ENCODE assay signal across 11 cellular contexts in genomic region chr11:36441610-36442208, GRCh38.
DNase-seq lines count a peak whose midpoint lies in the region; ATAC-seq and TF ChIP-seq lines count a peak whose summit lies in the region.
"Had no signal": no experiment of that assay in that cellular context is flagged by ENCODE, and none has a peak within 500 bp of the region (broad histone marks: within the 10 kb centered on the region; RNA-seq: fewer than 3 reads in every experiment).

No MANE protein-coding gene starts in this region.

- CTCF ChIA-PET in RWPE1 (lab: Yijun Ruan, JAX) = interaction anchor here (0.6 kb wide), 1 partner anchor 201 kb away, joined by 3 read pairs; no protein-coding TSS in a partner anchor

- H3K36me3 ChIP-seq in SJCRH30 (0 out of 2 replicates have a peak, but pooled peaks cover 2% of the 10 kb centered on the region), ovary (no peaks in the 10 kb centered on the region)
- H3K36me3 ChIP-seq: upper lobe of right lung, WERI-Rb-1 had no signal

- ATAC-seq in GM18498 (IDR thresholded peaks at IDR 0.05; ENCODE audit: unreplicated experiment) = peak; percentile 84
- ATAC-seq in GM19395 (IDR thresholded peaks at IDR 0.05; ENCODE audit: unreplicated experiment) = peak; percentile 96
- peak; percentile 99 for ATAC-seq in HG02884 (IDR thresholded peaks at IDR 0.05; ENCODE audit: unreplicated experiment)
- ATAC-seq: upper lobe of right lung had no signal

- H3K9me3 ChIP-seq in SJCRH30 (replicated peaks) = no peaks in the 10 kb centered on the region
- H3K9me3 ChIP-seq in ovary = no peaks in the 10 kb centered on the region
- H3K9me3 ChIP-seq: upper lobe of right lung had no signal

- peak; percentile 32 to 65 for DNase-seq in SJCRH30
- no peak for DNase-seq in HUDEP-2 (lab: John Stamatoyannopoulos, UW; ENCODE audit: unreplicated experiment in 76 of 76)
- no peak for DNase-seq in ovary
- DNase-seq in 8988T = no peak
- DNase-seq in RWPE1 (ENCODE audit: low spot score) = no peak
- DNase-seq: nucleus accumbens, upper lobe of right lung, WERI-Rb-1 had no signal

- no peak for TF ChIP-seq POLR2A in ovary (IDR thresholded peaks at IDR 0.05)

- H3K4me3 ChIP-seq in SJCRH30 = no peak overlapping the region
- H3K4me3 ChIP-seq in ovary = no peak overlapping the region
- H3K4me3 ChIP-seq: upper lobe of right lung had no signal

- 91 to 98% (median 95%) methylated on average over 2 of the region's 2 CpGs for WGBS in ovary, 3 donors

- POLR2A ChIA-PET in RWPE1 (lab: Yijun Ruan, JAX; ENCODE audit: low non-redundant PET) = no interaction called here

- H3K27me3 ChIP-seq in SJCRH30 = no peaks in the 10 kb centered on the region
- no peaks in the 10 kb centered on the region for H3K27me3 ChIP-seq in ovary
- H3K27me3 ChIP-seq: upper lobe of right lung had no signal

- H3K4me1 ChIP-seq in SJCRH30 (peaks cover 13% of the 10 kb centered on the region), ovary (ENCODE audit: insufficient read depth) (no peaks in the 10 kb centered on the region)

- no peak for TF ChIP-seq EP300 in ovary (IDR thresholded peaks at IDR 0.05)

- no peak for TF ChIP-seq CTCF in ovary (IDR thresholded peaks at IDR 0.05)
- TF ChIP-seq CTCF in RWPE1 (conservative IDR thresholded peaks at IDR 0.05; ENCODE audit: low read depth) = no peak

- H3K27ac ChIP-seq in SJCRH30 (peak overlapping the region; percentile 41), ovary (no peak overlapping the region), RWPE1 (no peak overlapping the region)
- H3K27ac ChIP-seq: upper lobe of right lung, WERI-Rb-1 had no signal

- intact Hi-C loops in ovary (cut with DNase I) = no loop called here

Comparison
In these comparisons a context has a peak if more than half of its experiments do, and no peak if none do; other contexts are left out.
1. DNase-seq: peak in SJCRH30 (2 of 2); none in HUDEP-2 (0 of 76), ovary (0 of 5), 8988T (single experiment) and RWPE1 (single experiment).
2. Peak in every context shown above with its lines, with median percentiles within 50 percentile points of each other: ATAC-seq.